ENCODE assay signal across 8 cellular contexts in the genomic region with DNA sequence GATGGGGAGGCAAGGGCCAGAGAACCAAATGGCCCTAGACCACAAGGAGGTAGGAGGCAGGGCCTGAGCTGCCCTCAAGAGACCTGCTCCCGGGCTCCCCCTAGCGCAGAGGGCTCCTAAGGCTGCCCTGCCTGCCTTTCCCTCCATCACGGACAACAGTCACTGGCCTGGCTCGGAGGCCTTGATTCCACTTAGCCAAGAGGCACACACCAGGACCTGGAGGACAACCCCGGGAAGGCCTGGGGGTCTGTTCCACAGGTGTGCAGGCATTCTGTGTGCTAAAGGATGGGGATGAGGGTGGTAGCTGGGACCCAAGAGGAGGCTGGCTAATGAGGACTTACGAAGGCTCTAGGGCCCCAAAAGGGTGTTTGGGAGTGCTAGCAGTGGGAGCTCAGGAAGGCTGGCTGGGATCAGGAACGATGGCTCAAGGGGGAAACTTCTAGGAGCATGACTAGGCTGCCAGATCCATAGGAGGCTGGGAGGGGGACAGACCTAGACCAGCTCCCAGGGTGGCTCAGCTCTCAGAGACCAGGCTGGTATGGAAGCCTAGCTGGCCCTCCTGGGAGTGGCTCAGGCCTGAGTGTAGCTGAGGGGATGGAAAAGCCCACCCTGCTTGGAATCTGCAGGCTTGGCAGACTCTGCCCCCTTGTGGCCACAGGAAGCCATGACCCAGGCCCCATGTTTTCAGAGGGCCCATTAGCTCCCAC. TPM values are rescaled to one million over a fixed set of nuclear protein-coding genes. Genes with fewer than 3 reads are reported as not detected.
DNase-seq lines count a peak whose midpoint lies in the region; ATAC-seq and TF ChIP-seq lines count a peak whose summit lies in the region.

No MANE protein-coding gene starts in this region.

- no peaks in the 10 kb centered on the region for H3F3A ChIP-seq in MM.1S (ENCODE audit: insufficient read depth, low read length)

- H3K79me2 ChIP-seq in MM.1S (ENCODE audit: low read length), result no peaks in the 10 kb centered on the region

- H3K4me1 ChIP-seq in MM.1S (ENCODE audit: low read length) (peaks cover 5% of the 10 kb centered on the region), adipocyte (ENCODE audit: control insufficient read depth, insufficient read depth, low read length) (peaks cover 6% of the 10 kb centered on the region), right cardiac atrium (ENCODE audit: control insufficient read depth, insufficient read depth, low read length) (peaks cover 4% of the 10 kb centered on the region)

- WGBS in right cardiac atrium, result 38% methylated on average over 7 of the region's 7 CpGs

- in situ Hi-C loops in SK-MEL-5 (cut with HindIII; ENCODE audit: low pct_unique_long_range_greater_than_20kb, low sequenced_read_pairs), result no loop called here

- intact Hi-C loops in right cardiac atrium (cut with DNase I), result loop anchor here in 2 of 4 donors (2.0 to 5.0 kb wide), 2 partner anchors 172 kb away; no protein-coding TSS in a partner anchor

- H3K4me3 ChIP-seq in MM.1S (ENCODE audit: low read length), result peak overlapping the region; percentile 25; the same call in 1 of the 2 replicates
- no peak overlapping the region for H3K4me3 ChIP-seq in adipocyte (ENCODE audit: low read length)
- no peak overlapping the region for H3K4me3 ChIP-seq in right cardiac atrium (ENCODE audit: low read length)
- no peak overlapping the region for H3K4me3 ChIP-seq in retinal pigment epithelial cell (ENCODE audit: low read length)

- H3K9me2 ChIP-seq in MM.1S (replicated peaks; ENCODE audit: insufficient read depth, low read length), result no peaks in the 10 kb centered on the region

- H2AFZ ChIP-seq in MM.1S (ENCODE audit: low read length), result peak overlapping the region; percentile 89

- H3K36me3 ChIP-seq in MM.1S (replicated peaks; ENCODE audit: insufficient read depth, low read length) (no peaks in the 10 kb centered on the region), adipocyte (ENCODE audit: control insufficient read depth, insufficient read depth, low read length, severe bottlenecking) (no peaks in the 10 kb centered on the region)

- peak overlapping the region; percentile 25; the same call in 1 of the 2 replicates for H3K9ac ChIP-seq in MM.1S (ENCODE audit: low read length)
- no peak overlapping the region for H3K9ac ChIP-seq in adipocyte (ENCODE audit: low read length)

- no peaks in the 10 kb centered on the region for H3K27me3 ChIP-seq in MM.1S (replicated peaks; ENCODE audit: insufficient read depth, low read length)
- H3K27me3 ChIP-seq in adipocyte (replicated peaks; ENCODE audit: control insufficient read depth, insufficient read depth, low read length), result peaks cover 25% of the 10 kb centered on the region
- H3K27me3 ChIP-seq in right cardiac atrium (ENCODE audit: control insufficient read depth, insufficient read depth), result no peaks in the 10 kb centered on the region

- peak; percentile 83 for TF ChIP-seq CTCF in MM.1S (IDR thresholded peaks at IDR 0.05; ENCODE audit: low read length)
- peak; percentile 94 for TF ChIP-seq CTCF in retinal pigment epithelial cell (conservative IDR thresholded peaks at IDR 0.05; ENCODE audit: low read depth, low read length)

- H3K9me3 ChIP-seq in MM.1S (replicated peaks; ENCODE audit: insufficient read depth, low read length) (no peaks in the 10 kb centered on the region), adipocyte (ENCODE audit: control insufficient read depth, low read length) (no peaks in the 10 kb centered on the region), right cardiac atrium (ENCODE audit: control insufficient read depth, low read length) (no peaks in the 10 kb centered on the region)

- ATAC-seq in right cardiac atrium (peak; percentile 31 to 53), GM21381 (IDR thresholded peaks at IDR 0.05; ENCODE audit: unreplicated experiment) (no peak)

- peak overlapping the region; percentile 46 for H3K4me2 ChIP-seq in MM.1S (ENCODE audit: low read depth, low read length)

- DNase-seq in EL (peak; percentile 67), MM.1S (peak; percentile 72), SK-MEL-5 (ENCODE audit: low read depth, low spot score) (peak; percentile 67), adipocyte (ENCODE audit: low read depth) (peak; percentile 82), right cardiac atrium (peak in 2 of 3 donors; percentile 80 to 81), retinal pigment epithelial cell (ENCODE audit: low read depth) (no peak), occipital lobe (lab: John Stamatoyannopoulos, UW) (no peak)

- H3K27ac ChIP-seq in MM.1S (ENCODE audit: low read length) (no peak overlapping the region), right cardiac atrium (ENCODE audit: low read length) (no peak overlapping the region)

- no peaks in the 10 kb centered on the region for H4K20me1 ChIP-seq in MM.1S (ENCODE audit: insufficient read depth, low read length)

RNA-seq across cellular contexts. Expression of a gene that starts 0.8 kb away (rescaled TPM):
- total RNA-seq in SK-MEL-5 (2014; rRNA removed; shearing (Covaris generic)), result 0.27 TPM in 1 of 2 replicates, not detected in the other
- polyA plus RNA-seq in SK-MEL-5 (2015; cell fraction: cytosol; rRNA removed), result 0.07 and 0.10 TPM in 2 replicates
- polyA plus RNA-seq in SK-MEL-5 (2015; cell fraction: nucleus; rRNA removed), result 0.28 and 0.72 TPM in 2 replicates
- total RNA-seq in right cardiac atrium (1 to 10 TPM in 1 of 4 donors, under 1 TPM in 3; 0.40 to 1.3 (median 0.52) TPM), occipital lobe (0.62 TPM)
- 0.34 TPM for polyA plus RNA-seq in right cardiac atrium

RNA-seq across cellular contexts. Expression of a gene that starts 12.3 kb away (rescaled TPM):
- total RNA-seq in SK-MEL-5 (2014; rRNA removed; shearing (Covaris generic)), result 27.6 and 29.4 TPM in 2 replicates
- polyA plus RNA-seq in SK-MEL-5 (2015; cell fraction: cytosol; rRNA removed), result 32.1 and 40.1 TPM in 2 replicates
- polyA plus RNA-seq in SK-MEL-5 (2015; cell fraction: nucleus; rRNA removed), result 49.0 and 67.2 TPM in 2 replicates
- total RNA-seq in right cardiac atrium (10 to 100 TPM; 25.5 to 31.2 (median 29.2) TPM), occipital lobe (13.7 TPM)
- polyA plus RNA-seq in right cardiac atrium, result 18.6 TPM

RNA-seq across cellular contexts. Expression of a gene that starts 35.4 kb away (rescaled TPM):
- 33.6 and 39.4 TPM in 2 replicates for total RNA-seq in SK-MEL-5 (2014; rRNA removed; shearing (Covaris generic))
- 62.5 and 67.9 TPM in 2 replicates for polyA plus RNA-seq in SK-MEL-5 (2015; cell fraction: cytosol; rRNA removed)
- polyA plus RNA-seq in SK-MEL-5 (2015; cell fraction: nucleus; rRNA removed), result 276 and 317 TPM in 2 replicates
- total RNA-seq in right cardiac atrium (10 to 100 TPM; 14.2 to 19.0 (median 15.4) TPM), occipital lobe (15.9 TPM)
- polyA plus RNA-seq in right cardiac atrium, result 10.7 TPM

RNA-seq across cellular contexts. Expression of a gene that starts 40.3 kb away (rescaled TPM):
- 420 and 460 TPM in 2 replicates for total RNA-seq in SK-MEL-5 (2014; rRNA removed; shearing (Covaris generic))
- 324 and 385 TPM in 2 replicates for polyA plus RNA-seq in SK-MEL-5 (2015; cell fraction: cytosol; rRNA removed)
- 208 and 233 TPM in 2 replicates for polyA plus RNA-seq in SK-MEL-5 (2015; cell fraction: nucleus; rRNA removed)
- total RNA-seq in right cardiac atrium (100 to 1,000 TPM in 2 of 4 donors, 10 to 100 TPM in 2; 76.9 to 118 (median 99.2) TPM), occipital lobe (183 TPM)
- 111 TPM for polyA plus RNA-seq in right cardiac atrium

RNA-seq across cellular contexts. Expression of a gene that starts 44.6 kb away (rescaled TPM):
- total RNA-seq in SK-MEL-5 (2014; rRNA removed; shearing (Covaris generic)), result 43.5 and 52.5 TPM in 2 replicates
- polyA plus RNA-seq in SK-MEL-5 (2015; cell fraction: cytosol; rRNA removed), result 60.6 and 73.9 TPM in 2 replicates
- polyA plus RNA-seq in SK-MEL-5 (2015; cell fraction: nucleus; rRNA removed), result 36.7 and 59.8 TPM in 2 replicates
- total RNA-seq in right cardiac atrium, result 10 to 100 TPM; 30.5 to 39.1 (median 34.5) TPM
- polyA plus RNA-seq in right cardiac atrium, result 29.3 TPM
- total RNA-seq in occipital lobe, result 93.9 TPM

Comparison
In these comparisons a context has a peak if more than half of its experiments do, and no peak if none do; other contexts are left out.
1. DNase-seq: peak in EL (single experiment), MM.1S (single experiment), SK-MEL-5 (single experiment), adipocyte (single experiment) and right cardiac atrium (2 of 3); none in retinal pigment epithelial cell (single experiment) and occipital lobe (single experiment).